Comparison of ENCODE assay signal across 22 cellular contexts in genomic region chr7:4299431-4299830, GRCh38.
A peak's percentile ranks its signal among the peaks of the same experiment; 100 is the strongest.
DNase-seq lines count a peak whose midpoint lies in the region; FAIRE-seq and TF ChIP-seq lines count a peak whose summit lies in the region.
"Had no signal": no experiment of that assay in that cellular context is flagged by ENCODE, and none has a peak within 500 bp of the region (broad histone marks: within the 10 kb centered on the region; RNA-seq: fewer than 3 reads in every experiment).

No MANE protein-coding gene starts in this region.

- no peak overlapping the region for H3K4me2 ChIP-seq in MM.1S (ENCODE audit: low read depth, low read length)
- H3K4me2 ChIP-seq: A549; BLaER1 treated with 17β-estradiol and CSF1 and Interleukin-3, amounts not matched to agents 10 nM and 100 nM; GM23338 had no signal

- H3F3A ChIP-seq in MM.1S (ENCODE audit: insufficient read depth, low read length), result no peaks in the 10 kb centered on the region

- H4K20me1 ChIP-seq in MM.1S (ENCODE audit: insufficient read depth, low read length), result no peaks in the 10 kb centered on the region
- H4K20me1 ChIP-seq: BLaER1 treated with 17β-estradiol and CSF1 and Interleukin-3, amounts not matched to agents 10 nM and 100 nM had no signal

- H3K9me3 ChIP-seq in endodermal cell (ENCODE audit: control insufficient read depth, low read length) (peaks cover 1% of the 10 kb centered on the region), kidney (ENCODE audit: control insufficient read depth in 1 of 2, low read length in 2 of 2) (peaks cover 0 to 4% of the 10 kb centered on the region in 2 donors), MM.1S (replicated peaks; ENCODE audit: insufficient read depth, low read length) (no peaks in the 10 kb centered on the region)
- H3K9me3 ChIP-seq: A549, BE2C had no signal

- H3K36me3 ChIP-seq in endodermal cell (ENCODE audit: control insufficient read depth, insufficient read depth, low read length) (no peaks in the 10 kb centered on the region), kidney (ENCODE audit: control insufficient read depth in 1 of 2, insufficient read depth in 2 of 2, low read length in 2 of 2) (no peaks in the 10 kb centered on the region), MM.1S (replicated peaks; ENCODE audit: insufficient read depth, low read length) (no peaks in the 10 kb centered on the region)
- H3K36me3 ChIP-seq: BE2C; BLaER1 treated with 17β-estradiol and CSF1 and Interleukin-3, amounts not matched to agents 10 nM and 100 nM had no signal

- FAIRE-seq in kidney (lab: Jason Lieb, UNC), result no peak
- FAIRE-seq: A549, GM12892 had no signal

- H3K27ac ChIP-seq in endodermal cell (ENCODE audit: low read depth, low read length), result no peak overlapping the region
- no peak overlapping the region for H3K27ac ChIP-seq in kidney (ENCODE audit: low read depth in 2 of 2, low read length in 2 of 2)
- H3K27ac ChIP-seq in MM.1S (ENCODE audit: low read length), result no peak overlapping the region
- H3K27ac ChIP-seq: A549; BLaER1 treated with 17β-estradiol and CSF1 and Interleukin-3, amounts not matched to agents 10 nM and 100 nM had no signal

- H3K27me3 Mint-ChIP-seq in endodermal cell (ENCODE audit: insufficient read depth) (peaks cover 15% of the 10 kb centered on the region), osteocyte (ENCODE audit: unreplicated experiment) (no peaks in the 10 kb centered on the region), type B pancreatic cell (peaks cover 2% of the 10 kb centered on the region)

- H3K9me3 Mint-ChIP-seq in endodermal cell, result peaks cover 22% of the 10 kb centered on the region
- peaks cover 19% of the 10 kb centered on the region for H3K9me3 Mint-ChIP-seq in osteocyte (ENCODE audit: unreplicated experiment)
- H3K9me3 Mint-ChIP-seq in type B pancreatic cell, result peaks cover 9% of the 10 kb centered on the region

- peak; percentile 12 for DNase-seq in endodermal cell
- DNase-seq in kidney, result peak; percentile 4
- peak; percentile 75 for DNase-seq in osteocyte (ENCODE audit: extremely low spot score, unreplicated experiment)
- DNase-seq in type B pancreatic cell (ENCODE audit: extremely low spot score, unreplicated experiment), result peak; percentile 61
- DNase-seq in MM.1S, result no peak
- DNase-seq in NCI-H774 (lab: John Stamatoyannopoulos, UW), result no peak
- no peak for DNase-seq in activated T-cell treated with anti-CD3 and anti-CD28 coated beads, Interleukin-2, amount 50 U/mL, for 48 hours
- DNase-seq: 8988T; ACHN; AML-193; BE2C; Calu3; CD4-positive, alpha-beta memory T cell; COR-L47; DMS53; DMS79 treated with DMSO at 0.1 percent for 48 hours; GF-D8; H9 had no signal

- H3K9ac ChIP-seq in endodermal cell (ENCODE audit: extremely low read depth, low read length, poor library complexity, severe bottlenecking) (no peak overlapping the region), kidney (ENCODE audit: low read length in 2 of 2) (no peak overlapping the region), MM.1S (ENCODE audit: low read length) (no peak overlapping the region)
- H3K9ac ChIP-seq: BLaER1 treated with 17β-estradiol and CSF1 and Interleukin-3, amounts not matched to agents 10 nM and 100 nM had no signal

- no peaks in the 10 kb centered on the region for H3K79me2 ChIP-seq in MM.1S (ENCODE audit: low read length)

- H3K27ac Mint-ChIP-seq in endodermal cell (no peak overlapping the region), osteocyte (ENCODE audit: unreplicated experiment) (no peak overlapping the region), type B pancreatic cell (no peak overlapping the region)
- H3K27ac Mint-ChIP-seq: CD4-positive, alpha-beta memory T cell; GM23338; H9 had no signal

- WGBS in endodermal cell (ENCODE audit: insufficient coverage in 1 of 2, insufficient read length in 1 of 2), 2 experiments, result 88 to 100% methylated on average over 5 of the region's 5 CpGs

- H3K4me1 ChIP-seq in endodermal cell (ENCODE audit: control insufficient read depth, insufficient read depth, low read length) (no peaks in the 10 kb centered on the region), kidney (ENCODE audit: control insufficient read depth in 1 of 2, insufficient read depth in 1 of 2, low read depth in 1 of 2, low read length in 2 of 2) (no peaks in the 10 kb centered on the region), MM.1S (ENCODE audit: low read length) (no peaks in the 10 kb centered on the region)
- H3K4me1 ChIP-seq: A549; BE2C; BLaER1 treated with 17β-estradiol and CSF1 and Interleukin-3, amounts not matched to agents 10 nM and 100 nM had no signal

- H3K4me3 Mint-ChIP-seq in endodermal cell (no peak overlapping the region), osteocyte (ENCODE audit: unreplicated experiment) (no peak overlapping the region), type B pancreatic cell (no peak overlapping the region)
- H3K4me3 Mint-ChIP-seq: CD4-positive, alpha-beta memory T cell; GM23338; H9 had no signal

- H3K27me3 ChIP-seq in endodermal cell (ENCODE audit: control insufficient read depth, insufficient read depth, low read length, poor library complexity, severe bottlenecking) (no peaks in the 10 kb centered on the region), MM.1S (replicated peaks; ENCODE audit: insufficient read depth, low read length) (no peaks in the 10 kb centered on the region)
- H3K27me3 ChIP-seq: BE2C; BLaER1 treated with 17β-estradiol and CSF1 and Interleukin-3, amounts not matched to agents 10 nM and 100 nM had no signal

- no peaks in the 10 kb centered on the region for H3K4me1 Mint-ChIP-seq in endodermal cell
- H3K4me1 Mint-ChIP-seq in osteocyte (ENCODE audit: unreplicated experiment), result no peaks in the 10 kb centered on the region
- no peaks in the 10 kb centered on the region for H3K4me1 Mint-ChIP-seq in type B pancreatic cell (ENCODE audit: unreplicated experiment)
- H3K4me1 Mint-ChIP-seq: CD4-positive, alpha-beta memory T cell; GM23338; H9 had no signal

- no peak overlapping the region for H2AFZ ChIP-seq in MM.1S (ENCODE audit: low read length)
- H2AFZ ChIP-seq: GM23338 had no signal

- H3K36me3 Mint-ChIP-seq in endodermal cell (ENCODE audit: low read depth), result no peaks in the 10 kb centered on the region
- no peaks in the 10 kb centered on the region for H3K36me3 Mint-ChIP-seq in osteocyte (ENCODE audit: unreplicated experiment)
- H3K36me3 Mint-ChIP-seq in type B pancreatic cell, result no peaks in the 10 kb centered on the region
- H3K36me3 Mint-ChIP-seq: CD4-positive, alpha-beta memory T cell had no signal

- intact Hi-C loops in kidney (cut with DNase I), result no loop called here

- H3K4me3 ChIP-seq in endodermal cell (ENCODE audit: low read length), result no peak overlapping the region
- H3K4me3 ChIP-seq in kidney (ENCODE audit: low read length in 2 of 2), result no peak overlapping the region
- H3K4me3 ChIP-seq in MM.1S (ENCODE audit: low read length), result no peak overlapping the region
- H3K4me3 ChIP-seq: A549; BLaER1 treated with 17β-estradiol and CSF1 and Interleukin-3, amounts not matched to agents 10 nM and 100 nM; GM23338 had no signal

- H3K9me2 ChIP-seq in MM.1S (replicated peaks; ENCODE audit: insufficient read depth, low read length), result no peaks in the 10 kb centered on the region

- TF ChIP-seq CTCF in endodermal cell (conservative IDR thresholded peaks at IDR 0.05) (no peak), kidney (IDR thresholded peaks at IDR 0.05; ENCODE audit: borderline replicate concordance, extremely low read depth, insufficient read depth) (no peak), osteocyte (IDR thresholded peaks at IDR 0.05) (no peak), type B pancreatic cell (conservative IDR thresholded peaks at IDR 0.05) (no peak), MM.1S (IDR thresholded peaks at IDR 0.05; ENCODE audit: low read length) (no peak)

Comparison
In these comparisons a context has a peak if more than half of its experiments do, and no peak if none do; other contexts are left out.
1. DNase-seq: peak in endodermal cell (single experiment), kidney (single experiment), osteocyte (single experiment) and type B pancreatic cell (single experiment); none in MM.1S (single experiment), NCI-H774 (single experiment) and activated T-cell treated with anti-CD3 and anti-CD28 coated beads, Interleukin-2, amount 50 U/mL, for 48 hours (0 of 2).